In the genomic region with DNA sequence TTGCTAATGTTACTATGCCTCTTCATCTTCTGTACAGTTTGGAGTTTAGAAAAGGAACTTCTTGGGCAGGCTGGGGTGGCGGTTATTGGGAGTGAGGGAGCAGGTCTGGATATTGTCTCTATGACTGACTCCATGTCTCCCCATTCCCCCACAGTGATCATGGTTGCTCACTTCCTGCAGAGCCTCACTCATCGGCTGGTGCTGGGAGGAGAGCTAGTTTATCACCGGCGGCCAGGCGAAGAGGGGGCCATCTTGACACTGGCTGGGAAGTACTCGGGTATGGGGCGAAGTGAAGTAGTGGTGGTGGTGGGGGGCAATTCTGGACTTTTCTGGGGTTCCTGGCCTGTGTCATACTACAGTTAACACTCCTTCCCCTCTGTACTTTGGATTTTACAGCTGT, we compare ENCODE assay signal across 10 cellular contexts. TPM values are rescaled to one million over a fixed set of nuclear protein-coding genes. Genes with fewer than 3 reads are reported as not detected.
DNase-seq lines count a peak whose midpoint lies in the region; TF ChIP-seq lines count a peak whose summit lies in the region.
"Had no signal": no experiment of that assay in that cellular context is flagged by ENCODE, and none has a peak within 500 bp of the region (broad histone marks: within the 10 kb centered on the region; RNA-seq: fewer than 3 reads in every experiment).

No MANE protein-coding gene starts in this region.

- H3K9me3 Mint-ChIP-seq in activated naive CD4-positive, alpha-beta T cell treated with anti-CD3 and anti-CD28 coated beads, Interleukin-2, amount 10 ng/mL, durations not matched to agents 7 days and 5 days, result no peaks in the 10 kb centered on the region

- WGBS in esophagus muscularis mucosa, result 90% methylated on average over 7 of the region's 7 CpGs
- WGBS in thymus, result 87% methylated on average over 7 of the region's 7 CpGs
- 89 to 96% methylated on average over 7 of the region's 7 CpGs for WGBS in lower leg skin, 2 donors

- H3K4me1 ChIP-seq in esophagus muscularis mucosa (peaks cover 26 to 30% (median 27%) of the 10 kb centered on the region in 4 donors), thymus (ENCODE audit: control insufficient read depth, insufficient read depth, low read length) (peaks cover 8% of the 10 kb centered on the region)

- peak overlapping the region; percentile 89 for H3K4me3 Mint-ChIP-seq in activated naive CD4-positive, alpha-beta T cell treated with anti-CD3 and anti-CD28 coated beads, Interleukin-2, amount 10 ng/mL, durations not matched to agents 7 days and 5 days

- H3K27ac ChIP-seq in VCaP, result peak overlapping the region; percentile 76
- peak overlapping the region in 3 of 4 donors; percentile 81 to 88 (median 82) for H3K27ac ChIP-seq in esophagus muscularis mucosa (replicated peaks in 1 of 4)
- peak overlapping the region; percentile 20 for H3K27ac ChIP-seq in thymus (ENCODE audit: low read depth)
- H3K27ac ChIP-seq: SJSA1 had no signal

- H3K27ac Mint-ChIP-seq in activated naive CD4-positive, alpha-beta T cell treated with anti-CD3 and anti-CD28 coated beads, Interleukin-2, amount 10 ng/mL, durations not matched to agents 7 days and 5 days, result peak overlapping the region; percentile 89

- TF ChIP-seq CTCF in VCaP (conservative IDR thresholded peaks at IDR 0.05) (no peak), esophagus muscularis mucosa (IDR thresholded peaks at IDR 0.05) (no peak), lower leg skin (IDR thresholded peaks at IDR 0.05) (no peak)

- CTCF ChIA-PET in activated naive CD4-positive, alpha-beta T cell treated with anti-CD3 and anti-CD28 coated beads, Interleukin-2, amount 10 ng/mL, durations not matched to agents 7 days and 5 days (lab: Charles Lee), result interaction anchor here (1.0 to 9.7 kb wide), 8 partner anchors 11 to 154 kb away, joined by 3 to 157 read pairs (median 17); partner anchors contain the start of gene FCER1G

- TF ChIP-seq POLR2A in esophagus muscularis mucosa (IDR thresholded peaks at IDR 0.05; ENCODE audit: low read depth) (no peak), lower leg skin (IDR thresholded peaks at IDR 0.05) (no peak)

- H3K27me3 ChIP-seq in esophagus muscularis mucosa (no peaks in the 10 kb centered on the region), thymus (ENCODE audit: control insufficient read depth, insufficient read depth) (no peaks in the 10 kb centered on the region)
- H3K27me3 ChIP-seq: body of pancreas, SJSA1 had no signal

- intact Hi-C loops in esophagus muscularis mucosa (cut with DNase I) (loop anchor here (5.0 kb wide), 1 partner anchor 79 kb away; the partner anchor contains the start of gene MPZ), lower leg skin (cut with DNase I; ENCODE audit: low total_unique reads) (loop anchor here (5.0 to 10.0 kb wide), 2 partner anchors 64 to 157 kb away; no protein-coding TSS in a partner anchor)

- no peak for TF ChIP-seq EP300 in esophagus muscularis mucosa (IDR thresholded peaks at IDR 0.05)

- H3K36me3 Mint-ChIP-seq in activated naive CD4-positive, alpha-beta T cell treated with anti-CD3 and anti-CD28 coated beads, Interleukin-2, amount 10 ng/mL, durations not matched to agents 7 days and 5 days, result peaks cover 32% of the 10 kb centered on the region

- H3K9me3 ChIP-seq in esophagus muscularis mucosa (no peaks in the 10 kb centered on the region), thymus (ENCODE audit: control insufficient read depth) (no peaks in the 10 kb centered on the region)
- H3K9me3 ChIP-seq: body of pancreas, SJSA1 had no signal

- peaks cover 41% of the 10 kb centered on the region for H3K4me1 Mint-ChIP-seq in activated naive CD4-positive, alpha-beta T cell treated with anti-CD3 and anti-CD28 coated beads, Interleukin-2, amount 10 ng/mL, durations not matched to agents 7 days and 5 days

- DNase-seq in activated naive CD4-positive, alpha-beta T cell treated with anti-CD3 and anti-CD28 coated beads, Interleukin-2, amount 10 ng/mL, durations not matched to agents 7 days and 5 days, result no peak
- DNase-seq in activated naive CD4-positive, alpha-beta T cell (lab: John Stamatoyannopoulos, UW), result no peak
- no peak for DNase-seq in esophagus muscularis mucosa (ENCODE audit: extremely low spot score)
- no peak for DNase-seq in lower leg skin (ENCODE audit: low spot score in 2 of 2)
- DNase-seq in NCI-H2171 (lab: John Stamatoyannopoulos, UW), result no peak
- DNase-seq in SW 1271 (lab: John Stamatoyannopoulos, UW), result no peak

- H3K36me3 ChIP-seq in esophagus muscularis mucosa (peaks cover 20 to 35% (median 32%) of the 10 kb centered on the region in 4 donors), thymus (ENCODE audit: control insufficient read depth, insufficient read depth) (peaks cover 23% of the 10 kb centered on the region)

- no peak overlapping the region for H3K4me3 ChIP-seq in esophagus muscularis mucosa
- H3K4me3 ChIP-seq in thymus (ENCODE audit: low read length), result no peak overlapping the region
- H3K4me3 ChIP-seq in lower leg skin (ENCODE audit: low read depth, poor library complexity, severe bottlenecking), result no peak overlapping the region
- H3K4me3 ChIP-seq: body of pancreas, SJSA1 had no signal

- no peaks in the 10 kb centered on the region for H3K27me3 Mint-ChIP-seq in activated naive CD4-positive, alpha-beta T cell treated with anti-CD3 and anti-CD28 coated beads, Interleukin-2, amount 10 ng/mL, durations not matched to agents 7 days and 5 days

RNA-seq across cellular contexts. Expression of gene TOMM40L, which starts 2.2 kb away (rescaled TPM):
- total RNA-seq in esophagus muscularis mucosa (10 to 100 TPM in 3 of 4 donors, 1 to 10 TPM in 1; 9.1 to 24.1 (median 16.3) TPM), lower leg skin (10 to 100 TPM in 1 of 4 donors, 1 to 10 TPM in 3; 3.8 to 11.9 (median 7.7) TPM)
- polyA plus RNA-seq in thymus, result 9.1 TPM

RNA-seq across cellular contexts. Expression of gene APOA2, which starts 4.6 kb away (rescaled TPM):
- total RNA-seq in esophagus muscularis mucosa (not detected), lower leg skin (not detected)
- polyA plus RNA-seq in thymus, result 4.9 TPM
- total RNA-seq: body of pancreas, SJSA1 had no signal

RNA-seq across cellular contexts. Expression of gene NR1I3, which starts 10.0 kb away (rescaled TPM):
- total RNA-seq in esophagus muscularis mucosa (not detected), lower leg skin (1 to 10 TPM in 1 of 4 donors, not detected in 3; 2.1 TPM)
- 0.14 TPM for polyA plus RNA-seq in thymus
- total RNA-seq: body of pancreas, SJSA1 had no signal

RNA-seq across cellular contexts. Expression of gene FCER1G, which starts 12.9 kb away (rescaled TPM):
- total RNA-seq in esophagus muscularis mucosa (100 to 1,000 TPM in 1 of 4 donors, 10 to 100 TPM in 3; 32.8 to 145 (median 47.4) TPM), lower leg skin (10 to 100 TPM in 2 of 4 donors, 1 to 10 TPM in 2; 5.0 to 31.9 (median 17.9) TPM)
- 262 TPM for polyA plus RNA-seq in thymus

RNA-seq across cellular contexts. Expression of gene NDUFS2, which starts 25.9 kb away (rescaled TPM):
- total RNA-seq in esophagus muscularis mucosa (100 to 1,000 TPM in 3 of 4 donors, 10 to 100 TPM in 1; 68.5 to 131 (median 122) TPM), lower leg skin (100 to 1,000 TPM in 3 of 4 donors, 10 to 100 TPM in 1; 88.7 to 127 (median 106) TPM)
- polyA plus RNA-seq in thymus, result 39.9 TPM

Comparison
In these comparisons a context has a peak if more than half of its experiments do, and no peak if none do; other contexts are left out.
1. H3K27ac ChIP-seq: peak in every context shown above with its lines; median percentile 82 in esophagus muscularis mucosa; 76 in VCaP; 20 in thymus.